3 cellular contexts compared by ENCODE assay signal in the genomic region with DNA sequence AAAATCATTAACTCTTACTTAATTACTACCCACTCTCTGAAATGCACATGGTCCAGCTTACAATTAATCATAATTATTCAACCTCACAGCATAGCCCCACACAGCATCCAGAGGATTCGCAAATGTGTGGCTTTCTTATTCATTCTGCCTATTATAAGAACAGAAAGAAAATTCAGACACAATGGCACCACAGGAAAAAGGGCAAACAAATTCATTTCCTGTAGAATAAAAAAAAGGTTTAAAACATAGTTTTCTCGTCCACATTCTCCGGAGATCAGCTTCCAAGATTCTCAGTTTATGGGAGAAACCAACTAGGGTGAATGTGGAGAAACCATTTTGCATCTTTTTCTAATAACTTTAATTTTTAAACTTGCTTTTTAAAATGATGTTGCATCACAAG.
TF ChIP-seq lines count a peak whose summit lies in the region.

No MANE protein-coding gene starts in this region.

TF ChIP-seq in A549, 52 proteins besides CTCF, POLR2A, EP300 and RAD21 (continued from another document):
- TF ChIP-seq, protein P1, sequence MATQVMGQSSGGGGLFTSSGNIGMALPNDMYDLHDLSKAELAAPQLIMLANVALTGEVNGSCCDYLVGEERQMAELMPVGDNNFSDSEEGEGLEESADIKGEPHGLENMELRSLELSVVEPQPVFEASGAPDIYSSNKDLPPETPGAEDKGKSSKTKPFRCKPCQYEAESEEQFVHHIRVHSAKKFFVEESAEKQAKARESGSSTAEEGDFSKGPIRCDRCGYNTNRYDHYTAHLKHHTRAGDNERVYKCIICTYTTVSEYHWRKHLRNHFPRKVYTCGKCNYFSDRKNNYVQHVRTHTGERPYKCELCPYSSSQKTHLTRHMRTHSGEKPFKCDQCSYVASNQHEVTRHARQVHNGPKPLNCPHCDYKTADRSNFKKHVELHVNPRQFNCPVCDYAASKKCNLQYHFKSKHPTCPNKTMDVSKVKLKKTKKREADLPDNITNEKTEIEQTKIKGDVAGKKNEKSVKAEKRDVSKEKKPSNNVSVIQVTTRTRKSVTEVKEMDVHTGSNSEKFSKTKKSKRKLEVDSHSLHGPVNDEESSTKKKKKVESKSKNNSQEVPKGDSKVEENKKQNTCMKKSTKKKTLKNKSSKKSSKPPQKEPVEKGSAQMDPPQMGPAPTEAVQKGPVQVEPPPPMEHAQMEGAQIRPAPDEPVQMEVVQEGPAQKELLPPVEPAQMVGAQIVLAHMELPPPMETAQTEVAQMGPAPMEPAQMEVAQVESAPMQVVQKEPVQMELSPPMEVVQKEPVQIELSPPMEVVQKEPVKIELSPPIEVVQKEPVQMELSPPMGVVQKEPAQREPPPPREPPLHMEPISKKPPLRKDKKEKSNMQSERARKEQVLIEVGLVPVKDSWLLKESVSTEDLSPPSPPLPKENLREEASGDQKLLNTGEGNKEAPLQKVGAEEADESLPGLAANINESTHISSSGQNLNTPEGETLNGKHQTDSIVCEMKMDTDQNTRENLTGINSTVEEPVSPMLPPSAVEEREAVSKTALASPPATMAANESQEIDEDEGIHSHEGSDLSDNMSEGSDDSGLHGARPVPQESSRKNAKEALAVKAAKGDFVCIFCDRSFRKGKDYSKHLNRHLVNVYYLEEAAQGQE (IDR thresholded peaks at IDR 0.05): no peak
- no peak for TF ChIP-seq CHD4 (IDR thresholded peaks at IDR 0.05; ENCODE audit: borderline replicate concordance)
- no peak for TF ChIP-seq NPAS2 (CRISPR knock-in tag; IDR thresholded peaks at IDR 0.05; ENCODE audit: borderline replicate concordance)
- TF ChIP-seq, protein P2, sequence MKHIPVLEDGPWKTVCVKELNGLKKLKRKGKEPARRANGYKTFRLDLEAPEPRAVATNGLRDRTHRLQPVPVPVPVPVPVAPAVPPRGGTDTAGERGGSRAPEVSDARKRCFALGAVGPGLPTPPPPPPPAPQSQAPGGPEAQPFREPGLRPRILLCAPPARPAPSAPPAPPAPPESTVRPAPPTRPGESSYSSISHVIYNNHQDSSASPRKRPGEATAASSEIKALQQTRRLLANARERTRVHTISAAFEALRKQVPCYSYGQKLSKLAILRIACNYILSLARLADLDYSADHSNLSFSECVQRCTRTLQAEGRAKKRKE (CRISPR knock-in tag; IDR thresholded peaks at IDR 0.05; ENCODE audit: low read depth): no peak
- no peak for TF ChIP-seq HDAC2 (IDR thresholded peaks at IDR 0.05)
- TF ChIP-seq FOSL2 (IDR thresholded peaks at IDR 0.05): no peak
- no peak for TF ChIP-seq FOSL2 (CRISPR knock-in tag; IDR thresholded peaks at IDR 0.05)
- no peak for TF ChIP-seq KDM1A (IDR thresholded peaks at IDR 0.05; ENCODE audit: low read depth)
- TF ChIP-seq, protein P3, sequence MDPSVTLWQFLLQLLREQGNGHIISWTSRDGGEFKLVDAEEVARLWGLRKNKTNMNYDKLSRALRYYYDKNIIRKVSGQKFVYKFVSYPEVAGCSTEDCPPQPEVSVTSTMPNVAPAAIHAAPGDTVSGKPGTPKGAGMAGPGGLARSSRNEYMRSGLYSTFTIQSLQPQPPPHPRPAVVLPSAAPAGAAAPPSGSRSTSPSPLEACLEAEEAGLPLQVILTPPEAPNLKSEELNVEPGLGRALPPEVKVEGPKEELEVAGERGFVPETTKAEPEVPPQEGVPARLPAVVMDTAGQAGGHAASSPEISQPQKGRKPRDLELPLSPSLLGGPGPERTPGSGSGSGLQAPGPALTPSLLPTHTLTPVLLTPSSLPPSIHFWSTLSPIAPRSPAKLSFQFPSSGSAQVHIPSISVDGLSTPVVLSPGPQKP (IDR thresholded peaks at IDR 0.05; ENCODE audit: low read depth, low read length): no peak
- TF ChIP-seq FOXS1 (CRISPR knock-in tag; IDR thresholded peaks at IDR 0.05): no peak
- no peak for TF ChIP-seq NFE2L2 (conservative IDR thresholded peaks at IDR 0.05; ENCODE audit: low read length)

TF ChIP-seq in GM23338, 12 proteins besides CTCF, POLR2A, EP300 and RAD21 (continued from another document and continues in another):
- TF ChIP-seq, protein P4, sequence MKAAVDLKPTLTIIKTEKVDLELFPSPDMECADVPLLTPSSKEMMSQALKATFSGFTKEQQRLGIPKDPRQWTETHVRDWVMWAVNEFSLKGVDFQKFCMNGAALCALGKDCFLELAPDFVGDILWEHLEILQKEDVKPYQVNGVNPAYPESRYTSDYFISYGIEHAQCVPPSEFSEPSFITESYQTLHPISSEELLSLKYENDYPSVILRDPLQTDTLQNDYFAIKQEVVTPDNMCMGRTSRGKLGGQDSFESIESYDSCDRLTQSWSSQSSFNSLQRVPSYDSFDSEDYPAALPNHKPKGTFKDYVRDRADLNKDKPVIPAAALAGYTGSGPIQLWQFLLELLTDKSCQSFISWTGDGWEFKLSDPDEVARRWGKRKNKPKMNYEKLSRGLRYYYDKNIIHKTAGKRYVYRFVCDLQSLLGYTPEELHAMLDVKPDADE (IDR thresholded peaks at IDR 0.05): no peak
- TF ChIP-seq ZNF331 (CRISPR knock-in tag; IDR thresholded peaks at IDR 0.05; ENCODE audit: low read depth) (no peak), JUNB (IDR thresholded peaks at IDR 0.05; ENCODE audit: unreplicated experiment) (no peak), STAT1 (IDR thresholded peaks at IDR 0.05; ENCODE audit: unreplicated experiment) (no peak), EZH2 (IDR thresholded peaks at IDR 0.05; ENCODE audit: low read depth, unreplicated experiment) (no peak), ZNF114 (CRISPR knock-in tag; IDR thresholded peaks at IDR 0.05) (no peak)
- TF ChIP-seq, protein P1 (IDR thresholded peaks at IDR 0.05; ENCODE audit: unreplicated experiment): no peak

TF ChIP-seq in endothelial cell of umbilical vein, 7 proteins besides CTCF, POLR2A, EP300 and RAD21 (continued from another document):
- TF ChIP-seq, protein P5, sequence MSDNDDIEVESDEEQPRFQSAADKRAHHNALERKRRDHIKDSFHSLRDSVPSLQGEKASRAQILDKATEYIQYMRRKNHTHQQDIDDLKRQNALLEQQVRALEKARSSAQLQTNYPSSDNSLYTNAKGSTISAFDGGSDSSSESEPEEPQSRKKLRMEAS (IDR thresholded peaks at IDR 0.05; ENCODE audit: insufficient read depth, insufficient read length): no peak
TF ChIP-seq in endothelial cell of umbilical vein: peak in this region for 0.
